ENCODE assay signal across 22 cellular contexts in genomic region chr14:87529081-87529480, GRCh38.
"Had no signal": no experiment of that assay in that cellular context is flagged by ENCODE, and none has a peak within 500 bp of the region (broad histone marks: within the 10 kb centered on the region; RNA-seq: fewer than 3 reads in every experiment).

No MANE protein-coding gene starts in this region.

- H3K4me3 Mint-ChIP-seq: activated T-cell treated with anti-CD3 and anti-CD28 coated beads, Interleukin-2, amount 50 U/mL, for 24 hours; activated T-helper 17 cell treated with anti-CD3 and anti-CD28 coated beads, Interleukin-2, amount 50 U/mL, for 72 hours; dendritic cell treated with granulocyte-macrophage colony-stimulating factor and Interleukin-4, amounts not matched to agents 40 ng/mL and 50 ng/mL, for 4 days; naive thymus-derived CD8-positive, alpha-beta T cell; neural progenitor cell; stimulated activated memory B cell treated with anti-CD40 and anti-IgM and Interleukin-4, amounts not matched to agents 10 μg/mL and 1 μg/mL and 100 μg/mL, for 72 hours had no signal

- H3K36me3 ChIP-seq: adrenal gland, ascending aorta, brain microvascular endothelial cell, neural progenitor cell, right lobe of liver, transverse colon had no signal

- H3K9ac ChIP-seq: neural progenitor cell had no signal

- H3K27ac Mint-ChIP-seq: activated naive CD4-positive, alpha-beta T cell treated with anti-CD3 and anti-CD28 coated beads, Interleukin-2, amount 50 U/mL, for 72 hours; activated T-cell treated with anti-CD3 and anti-CD28 coated beads, Interleukin-2, amount 50 U/mL, for 24 hours; activated T-helper 17 cell treated with anti-CD3 and anti-CD28 coated beads, Interleukin-2, amount 50 U/mL, for 72 hours; dendritic cell treated with granulocyte-macrophage colony-stimulating factor and Interleukin-4, amounts not matched to agents 40 ng/mL and 50 ng/mL, for 4 days; naive thymus-derived CD8-positive, alpha-beta T cell; neural progenitor cell; stimulated activated memory B cell treated with anti-CD40 and anti-IgM and Interleukin-4, amounts not matched to agents 10 μg/mL and 1 μg/mL and 100 μg/mL, for 72 hours had no signal

- H3K4me3 ChIP-seq: adrenal gland, ascending aorta, hepatocyte, lung, neural progenitor cell, right lobe of liver, skin epidermis, transverse colon had no signal

- H3K27me3 ChIP-seq: adrenal gland, ascending aorta, brain microvascular endothelial cell, hepatocyte, neural progenitor cell, right lobe of liver, transverse colon had no signal

- H3K4me1 Mint-ChIP-seq: activated T-helper 17 cell treated with anti-CD3 and anti-CD28 coated beads, Interleukin-2, amount 50 U/mL, for 72 hours; naive thymus-derived CD8-positive, alpha-beta T cell; neural progenitor cell; stimulated activated memory B cell treated with anti-CD40 and anti-IgM and Interleukin-4, amounts not matched to agents 10 μg/mL and 1 μg/mL and 100 μg/mL, for 72 hours had no signal

- H3K9me3 ChIP-seq: adrenal gland, ascending aorta, right lobe of liver, transverse colon had no signal

- H3K4me1 ChIP-seq: adrenal gland, ascending aorta, neural progenitor cell, right lobe of liver, transverse colon had no signal

- H3K9me3 Mint-ChIP-seq: activated T-helper 17 cell treated with anti-CD3 and anti-CD28 coated beads, Interleukin-2, amount 50 U/mL, for 72 hours; neural progenitor cell had no signal

- H3K36me3 Mint-ChIP-seq: activated naive CD4-positive, alpha-beta T cell treated with anti-CD3 and anti-CD28 coated beads, Interleukin-2, amount 50 U/mL, for 72 hours; naive thymus-derived CD8-positive, alpha-beta T cell; neural progenitor cell; stimulated activated memory B cell treated with anti-CD40 and anti-IgM and Interleukin-4, amounts not matched to agents 10 μg/mL and 1 μg/mL and 100 μg/mL, for 72 hours had no signal

- H3K27ac ChIP-seq: adrenal gland, ascending aorta, brain microvascular endothelial cell, hepatocyte, neural progenitor cell, right lobe of liver, skin epidermis, transverse colon had no signal

- DNase-seq: activated T-cell treated with anti-CD3 and anti-CD28 coated beads, Interleukin-2, amount 50 U/mL, for 24 hours; adrenal gland; brain microvascular endothelial cell; caudate nucleus; effector CD4-positive, alpha-beta T cell; erythroblast; foreskin fibroblast; kidney; naive thymus-derived CD8-positive, alpha-beta T cell; posterior cingulate gyrus; right lobe of liver; stimulated activated CD4-positive, alpha-beta T cell treated with anti-CD3 and anti-CD28 coated beads, Interleukin-15, amount 100 ng/mL, for 24 hours; transverse colon had no signal

- H3K27me3 Mint-ChIP-seq: activated T-cell treated with anti-CD3 and anti-CD28 coated beads, Interleukin-2, amount 50 U/mL, for 24 hours; activated T-helper 17 cell treated with anti-CD3 and anti-CD28 coated beads, Interleukin-2, amount 50 U/mL, for 72 hours; dendritic cell treated with granulocyte-macrophage colony-stimulating factor and Interleukin-4, amounts not matched to agents 40 ng/mL and 50 ng/mL, for 4 days; stimulated activated memory B cell treated with anti-CD40 and anti-IgM and Interleukin-4, amounts not matched to agents 10 μg/mL and 1 μg/mL and 100 μg/mL, for 72 hours had no signal

- ATAC-seq: activated naive CD4-positive, alpha-beta T cell treated with anti-CD3 and anti-CD28 coated beads, Interleukin-2, amount 50 U/mL, for 72 hours; activated T-helper 17 cell treated with anti-CD3 and anti-CD28 coated beads, Interleukin-2, amount 50 U/mL, for 72 hours; naive thymus-derived CD8-positive, alpha-beta T cell; right lobe of liver; stimulated activated memory B cell treated with anti-CD40 and anti-IgM and Interleukin-4, amounts not matched to agents 10 μg/mL and 1 μg/mL and 100 μg/mL, for 72 hours had no signal
